ENCODE assay signal across 21 cellular contexts in genomic region chr3:108608750-108609149, GRCh38.
"Had no signal": no experiment of that assay in that cellular context is flagged by ENCODE, and none has a peak within 500 bp of the region (broad histone marks: within the 10 kb centered on the region; RNA-seq: fewer than 3 reads in every experiment).

No MANE protein-coding gene starts in this region.

- H3K27ac Mint-ChIP-seq: activated naive CD4-positive, alpha-beta T cell treated with anti-CD3 and anti-CD28 coated beads, Interleukin-2, amount 50 U/mL, for 72 hours; activated T-cell treated with anti-CD3 and anti-CD28 coated beads, Interleukin-2, amount 50 U/mL, for 72 hours; nephron; progenitor cell of endocrine pancreas had no signal

- DNase-seq: activated CD4-positive, alpha-beta T cell treated with anti-CD3 and anti-CD28 coated beads for 4 hours; activated CD4-positive, alpha-beta T cell treated with anti-CD3 and anti-CD28 coated beads, Interleukin-2, amount 50 U/mL, for 4 hours; activated naive CD4-positive, alpha-beta T cell; activated T-cell treated with anti-CD3 and anti-CD28 coated beads for 4 hours; activated T-cell treated with anti-CD3 and anti-CD28 coated beads, Interleukin-2, amount 50 U/mL, for 72 hours; effector CD8-positive, alpha-beta T cell; erythroblast; gastrocnemius medialis; glutamatergic neuron; left lung; mucosa of descending colon; right lobe of liver; stimulated activated CD4-positive, alpha-beta T cell treated with anti-CD3 and anti-CD28 coated beads, Interleukin-2, amount 100 ng/mL, for 48 hours; stimulated activated naive CD4-positive, alpha-beta T cell treated with Interleukin-2 at 50 U/mL for 16 hours; T-helper 2 cell had no signal

- H3K9me3 ChIP-seq: gastrocnemius medialis, left lung, mucosa of descending colon, neutrophil, right lobe of liver, tibial nerve had no signal

- H3K27ac ChIP-seq: gastrocnemius medialis, left lung, neutrophil, right lobe of liver, tibial nerve had no signal

- H3K36me3 Mint-ChIP-seq: activated naive CD4-positive, alpha-beta T cell treated with anti-CD3 and anti-CD28 coated beads, Interleukin-2, amount 50 U/mL, for 72 hours had no signal

- H3K4me3 ChIP-seq: gastrocnemius medialis, left lung, lung, mucosa of descending colon, right lobe of liver, tibial nerve had no signal

- H3K27me3 Mint-ChIP-seq: progenitor cell of endocrine pancreas had no signal

- H3K27me3 ChIP-seq: gastrocnemius medialis, left lung, neutrophil, right lobe of liver, tibial nerve had no signal

- H3K36me3 ChIP-seq: left lung, neutrophil, right lobe of liver had no signal

- H3K4me3 Mint-ChIP-seq: activated T-cell treated with anti-CD3 and anti-CD28 coated beads, Interleukin-2, amount 50 U/mL, for 72 hours; nephron had no signal

- ATAC-seq: activated naive CD4-positive, alpha-beta T cell treated with anti-CD3 and anti-CD28 coated beads, Interleukin-2, amount 50 U/mL, for 72 hours; activated T-cell treated with anti-CD3 and anti-CD28 coated beads, Interleukin-2, amount 50 U/mL, for 72 hours; gastrocnemius medialis; left lung; mucosa of descending colon; right lobe of liver had no signal

- H3K9me3 Mint-ChIP-seq: activated naive CD4-positive, alpha-beta T cell treated with anti-CD3 and anti-CD28 coated beads, Interleukin-2, amount 50 U/mL, for 72 hours; activated T-cell treated with anti-CD3 and anti-CD28 coated beads, Interleukin-2, amount 50 U/mL, for 72 hours; nephron had no signal

- H3K4me1 ChIP-seq: gastrocnemius medialis, left lung, right lobe of liver, tibial nerve had no signal
